ENCODE assay signal across 9 cellular contexts in genomic region chr1:150214099-150214756, GRCh38. TPM values are rescaled to one million over a fixed set of nuclear protein-coding genes. Genes with fewer than 3 reads are reported as not detected.
DNase-seq lines count a peak whose midpoint lies in the region; ATAC-seq, FAIRE-seq and TF ChIP-seq lines count a peak whose summit lies in the region.
"Not testable (repeated sequence)": the region's sequence is repeated elsewhere in the genome, so short reads cannot be mapped to it uniquely, and the experiment has no call there.
"Had no signal": no experiment of that assay in that cellular context is flagged by ENCODE, and none has a peak within 500 bp of the region (broad histone marks: within the 10 kb centered on the region; RNA-seq: fewer than 3 reads in every experiment).

No MANE protein-coding gene starts in this region.

- POLR2A ChIA-PET in A549 (lab: Yijun Ruan, JAX) = not testable (repeated sequence)
- POLR2A ChIA-PET in naive thymus-derived CD4-positive, alpha-beta T cell (lab: Charles Lee) = interaction anchor here (0.5 to 1.9 kb wide), 5 partner anchors 12 to 431 kb away, joined by 3 to 21 read pairs (median 4); partner anchors contain the start of gene ANP32E

- TF ChIP-seq POLR2A in A549 (IDR thresholded peaks at IDR 0.05; ENCODE audit: low read length) = not testable (repeated sequence)

- CTCF ChIA-PET in A549 (lab: Yijun Ruan, JAX) = interaction anchor here (1.2 to 2.3 kb wide), 2 partner anchors 27 to 106 kb away, joined by 3 to 9 read pairs; no protein-coding TSS in a partner anchor
- CTCF ChIA-PET in naive thymus-derived CD4-positive, alpha-beta T cell (lab: Charles Lee) = interaction anchor here (1.4 kb wide), 1 partner anchor 21 kb away, joined by 3 read pairs; no protein-coding TSS in a partner anchor

- H3K4me1 ChIP-seq in A549; duodenal mucosa (ENCODE audit: control insufficient read depth in 1 of 2, insufficient read depth in 2 of 2, low read length in 2 of 2); hepatocyte (ENCODE audit: insufficient read depth); naive thymus-derived CD4-positive, alpha-beta T cell (ENCODE audit: control insufficient read depth in 2 of 2, insufficient read depth in 2 of 2, low read length in 2 of 2); small intestine (ENCODE audit: control insufficient read depth in 2 of 2, insufficient read depth in 1 of 2, low read depth in 1 of 2, low read length in 1 of 2): not testable (repeated sequence)
- H3K4me1 ChIP-seq in SJSA1 (replicated peaks) = peaks cover 12% of the 10 kb centered on the region

- TF ChIP-seq CTCF in A549 (IDR thresholded peaks at IDR 0.05); hepatocyte (IDR thresholded peaks at IDR 0.05; ENCODE audit: poor library complexity): not testable (repeated sequence)

- not testable (repeated sequence) for H3K36me3 Mint-ChIP-seq in activated naive CD4-positive, alpha-beta T cell treated with anti-CD3 and anti-CD28 coated beads, Interleukin-2, amount 50 U/mL, for 72 hours; naive thymus-derived CD4-positive, alpha-beta T cell

- intact Hi-C loops in naive thymus-derived CD4-positive, alpha-beta T cell (cut with micrococcal nuclease) = loop anchor here in 1 of 2 donors (1.0 kb wide), 1 partner anchor 67 kb away; no protein-coding TSS in a partner anchor

- peak overlapping the region; percentile 75 to 95 (median 92) for H3K4me3 Mint-ChIP-seq in naive thymus-derived CD4-positive, alpha-beta T cell

- peak in 1 of 2 experiments; percentile 45; a peak in 4 of 6 replicates for ATAC-seq in A549
- peak in 1 of 2 donors; percentile 40 for ATAC-seq in activated naive CD4-positive, alpha-beta T cell treated with anti-CD3 and anti-CD28 coated beads, Interleukin-2, amount 50 U/mL, for 72 hours
- not testable (repeated sequence) for ATAC-seq in naive thymus-derived CD4-positive, alpha-beta T cell

- H3K36me3 ChIP-seq in H7 (replicated peaks; ENCODE audit: control insufficient read depth, insufficient read depth, low read length); SJSA1; duodenal mucosa (ENCODE audit: control insufficient read depth in 1 of 2, insufficient read depth in 2 of 2, low read length in 2 of 2); hepatocyte (replicated peaks; ENCODE audit: insufficient read depth, low read depth); naive thymus-derived CD4-positive, alpha-beta T cell (ENCODE audit: control insufficient read depth in 2 of 3, insufficient read depth in 3 of 3, low read length in 3 of 3); small intestine (ENCODE audit: control insufficient read depth in 2 of 2, insufficient read depth in 2 of 2, low read length in 2 of 2): not testable (repeated sequence)

- not testable (repeated sequence) for H3K9me3 Mint-ChIP-seq in activated naive CD4-positive, alpha-beta T cell treated with anti-CD3 and anti-CD28 coated beads, Interleukin-2, amount 50 U/mL, for 72 hours; naive thymus-derived CD4-positive, alpha-beta T cell

- not testable (repeated sequence) for TF ChIP-seq RAD21 in A549 (conservative IDR thresholded peaks at IDR 0.05 in 1 of 2, IDR thresholded peaks at IDR 0.05 in 1 of 2)

- H4K20me1 ChIP-seq in hepatocyte (ENCODE audit: insufficient read depth, poor library complexity, severe bottlenecking) = not testable (repeated sequence)

- H3K27ac ChIP-seq in A549 (peak overlapping the region; percentile 71 to 86), SJSA1 (peak overlapping the region; percentile 62), duodenal mucosa (ENCODE audit: low read depth, low read length) (peak overlapping the region; percentile 70), hepatocyte (peak overlapping the region; percentile 74), small intestine (ENCODE audit: low read depth in 1 of 2, low read length in 1 of 2) (peak overlapping the region; percentile 42 to 86)
- H3K27ac ChIP-seq in naive thymus-derived CD4-positive, alpha-beta T cell (ENCODE audit: low read depth, low read length) = peak overlapping the region; percentile 69

- DNase-seq in A549 (ENCODE audit: low read depth in 1 of 2, low spot score in 1 of 2); H7; SJSA1 (ENCODE audit: low read depth in 1 of 2, low spot score in 2 of 2); activated naive CD4-positive, alpha-beta T cell treated with anti-CD3 and anti-CD28 coated beads, Interleukin-2, amount 50 U/mL, for 72 hours (ENCODE audit: low spot score in 2 of 2); hepatocyte (ENCODE audit: low spot score); naive thymus-derived CD4-positive, alpha-beta T cell; small intestine: not testable (repeated sequence)

- FAIRE-seq in A549 (lab: Jason Lieb, UNC); small intestine (lab: Jason Lieb, UNC): not testable (repeated sequence)

- peak overlapping the region; percentile 35 to 66 for H3K9ac ChIP-seq in duodenal mucosa (ENCODE audit: low read depth in 1 of 2, low read length in 2 of 2)

- H3K4me3 ChIP-seq in A549 (peak overlapping the region; percentile 42), H7 (ENCODE audit: insufficient read depth, low read depth, low read length) (peak overlapping the region; percentile 41; the same call in 1 of the 2 replicates), SJSA1 (peak overlapping the region; percentile 24; the same call in 1 of the 2 replicates), duodenal mucosa (ENCODE audit: low read depth in 1 of 2, low read length in 2 of 2) (peak overlapping the region; percentile 71 to 85), hepatocyte (peak overlapping the region; percentile 59), small intestine (ENCODE audit: low read depth in 1 of 2, low read length in 2 of 2) (peak overlapping the region in 1 of 2 donors; percentile 40)
- peak overlapping the region; percentile 59 for H3K4me3 ChIP-seq in naive thymus-derived CD4-positive, alpha-beta T cell (ENCODE audit: low read length)

- H2AFZ ChIP-seq in hepatocyte = peak overlapping the region; percentile 82

- WGBS in A549 (ENCODE audit: missing lambda C conversion rate) = 84% methylated on average over 18 of the region's 18 CpGs
- 70% methylated on average over 14 of the region's 18 CpGs for WGBS in hepatocyte (ENCODE audit: low lambda C conversion rate, missing lambda C conversion rate)
- 73 to 83% (median 78%) methylated on average over 10 to 18 of the region's 18 CpGs for WGBS in small intestine, 3 donors

- peaks cover 5 to 19% (median 18%) of the 10 kb centered on the region in 7 donors for H3K4me1 Mint-ChIP-seq in naive thymus-derived CD4-positive, alpha-beta T cell

- peak overlapping the region; percentile 93 to 99 for H3K27ac Mint-ChIP-seq in activated naive CD4-positive, alpha-beta T cell treated with anti-CD3 and anti-CD28 coated beads, Interleukin-2, amount 50 U/mL, for 72 hours
- peak overlapping the region; percentile 84 to 98 (median 97) for H3K27ac Mint-ChIP-seq in naive thymus-derived CD4-positive, alpha-beta T cell

- TF ChIP-seq EP300 in A549 (IDR thresholded peaks at IDR 0.05) = not testable (repeated sequence)

- not testable (repeated sequence) for H3K9me2 ChIP-seq in hepatocyte (replicated peaks; ENCODE audit: insufficient read depth)

- not testable (repeated sequence) for H3K79me2 ChIP-seq in hepatocyte

- not testable (repeated sequence) for H3K27me3 ChIP-seq in H7 (ENCODE audit: control insufficient read depth, insufficient read depth, low read length); SJSA1 (replicated peaks); duodenal mucosa (ENCODE audit: control insufficient read depth in 1 of 2, insufficient read depth in 2 of 2, low read length in 2 of 2); hepatocyte; naive thymus-derived CD4-positive, alpha-beta T cell (ENCODE audit: control insufficient read depth in 2 of 2, insufficient read depth in 2 of 2, low read length in 2 of 2); small intestine (ENCODE audit: control insufficient read depth in 2 of 2, insufficient read depth in 2 of 2, low read length in 2 of 2)

- H3K9me3 ChIP-seq in A549; SJSA1 (replicated peaks); duodenal mucosa (ENCODE audit: control insufficient read depth in 1 of 2, low read length in 2 of 2); hepatocyte (ENCODE audit: low read depth); naive thymus-derived CD4-positive, alpha-beta T cell (ENCODE audit: control insufficient read depth in 2 of 3, low read length in 3 of 3); small intestine (ENCODE audit: control insufficient read depth, low read depth): not testable (repeated sequence)

- peak overlapping the region; percentile 77 for H3K4me2 ChIP-seq in A549
- peak overlapping the region; percentile 77 for H3K4me2 ChIP-seq in hepatocyte

- peaks cover 0 to 11% (median 0%) of the 10 kb centered on the region in 5 donors for H3K27me3 Mint-ChIP-seq in naive thymus-derived CD4-positive, alpha-beta T cell

RNA-seq across cellular contexts. Expression of gene ANP32E, which starts 21.7 kb away (rescaled TPM):
- 31.7 and 60.0 TPM in 2 replicates for polyA plus RNA-seq in A549 (2011; rRNA removed)
- polyA plus RNA-seq in A549 (2012; cell fraction: cytosol; rRNA removed) = 12.2 and 12.5 TPM in 2 replicates
- polyA plus RNA-seq in A549 (2012; cell fraction: nucleus; rRNA removed) = 2.2 and 5.2 TPM in 2 replicates
- 109 to 128 TPM (median 115 TPM) in 3 replicates for polyA plus RNA-seq in A549 (2017; fragmentation: RNase III; extraction: RNeasy Plus Mini Kit Qiagen cat#74134 plus additional on column Dnase treatment)
- polyA minus RNA-seq in A549 (2011; rRNA and poly(A)+ RNA removed) = 18.6 and 22.1 TPM in 2 replicates
- 83.8 and 102 TPM in 2 replicates for total RNA-seq in H7 (2014; rRNA removed; shearing (Covaris generic))
- total RNA-seq in SJSA1 (2014; rRNA removed; shearing (Covaris generic)) = 95.3 and 103 TPM in 2 replicates
- 100 to 1,000 TPM; 181 to 187 TPM for total RNA-seq in activated naive CD4-positive, alpha-beta T cell treated with anti-CD3 and anti-CD28 coated beads, Interleukin-2, amount 50 U/mL, for 72 hours
- 18.2 and 26.1 TPM in 2 replicates for total RNA-seq in hepatocyte
- 20.0 and 21.5 TPM in 2 replicates for polyA plus RNA-seq in hepatocyte
- total RNA-seq in naive thymus-derived CD4-positive, alpha-beta T cell = 100 to 1,000 TPM in 1 of 5 experiments, 10 to 100 TPM in 4; 35.6 to 156 (median 44.8) TPM
- 10 to 100 TPM; 41.4 to 56.4 TPM for polyA plus RNA-seq in naive thymus-derived CD4-positive, alpha-beta T cell
- 10 to 100 TPM; 13.2 to 45.1 (median 16.1) TPM for polyA plus RNA-seq in small intestine

RNA-seq across cellular contexts. Expression of gene CA14, which starts 43.3 kb away (rescaled TPM):
- polyA plus RNA-seq in A549 (2011; rRNA removed) (not detected in 2 replicates), A549 (2017; fragmentation: RNase III; extraction: RNeasy Plus Mini Kit Qiagen cat#74134 plus additional on column Dnase treatment) (not detected in 3 replicates), hepatocyte (6.0 and 7.3 TPM in 2 replicates), small intestine (under 1 TPM in 1 of 3 donors, not detected in 2; 0.16 TPM)
- not detected in 2 replicates for polyA plus RNA-seq in A549 (2012; cell fraction: cytosol; rRNA removed)
- not detected in 2 replicates for polyA plus RNA-seq in A549 (2012; cell fraction: nucleus; rRNA removed)
- polyA minus RNA-seq in A549 (2011; rRNA and poly(A)+ RNA removed) = not detected in 2 replicates
- total RNA-seq in H7 (2014; rRNA removed; shearing (Covaris generic)) = 75.4 and 87.5 TPM in 2 replicates
- total RNA-seq in SJSA1 (2014; rRNA removed; shearing (Covaris generic)) = not detected in 2 replicates
- total RNA-seq in activated naive CD4-positive, alpha-beta T cell treated with anti-CD3 and anti-CD28 coated beads, Interleukin-2, amount 50 U/mL, for 72 hours = not detected
- 2.4 and 4.6 TPM in 2 replicates for total RNA-seq in hepatocyte
- total RNA-seq in naive thymus-derived CD4-positive, alpha-beta T cell = not detected
- 1 to 10 TPM in 1 of 2 donors, under 1 TPM in 1; 0.35 to 1.7 TPM for polyA plus RNA-seq in naive thymus-derived CD4-positive, alpha-beta T cell
- total RNA-seq: A172 had no signal

RNA-seq across cellular contexts. Expression of gene APH1A, which starts 54.6 kb away (rescaled TPM):
- 118 and 119 TPM in 2 replicates for polyA plus RNA-seq in A549 (2011; rRNA removed)
- polyA plus RNA-seq in A549 (2012; cell fraction: cytosol; rRNA removed) = 113 and 155 TPM in 2 replicates
- polyA plus RNA-seq in A549 (2012; cell fraction: nucleus; rRNA removed) = 79.0 and 114 TPM in 2 replicates
- 99.4 to 111 TPM (median 109 TPM) in 3 replicates for polyA plus RNA-seq in A549 (2017; fragmentation: RNase III; extraction: RNeasy Plus Mini Kit Qiagen cat#74134 plus additional on column Dnase treatment)
- polyA minus RNA-seq in A549 (2011; rRNA and poly(A)+ RNA removed) = 121 and 133 TPM in 2 replicates
- 175 and 179 TPM in 2 replicates for total RNA-seq in H7 (2014; rRNA removed; shearing (Covaris generic))
- total RNA-seq in SJSA1 (2014; rRNA removed; shearing (Covaris generic)) = 113 and 122 TPM in 2 replicates
- total RNA-seq in activated naive CD4-positive, alpha-beta T cell treated with anti-CD3 and anti-CD28 coated beads, Interleukin-2, amount 50 U/mL, for 72 hours = 100 to 1,000 TPM; 103 to 116 TPM
- 145 and 148 TPM in 2 replicates for total RNA-seq in hepatocyte
- polyA plus RNA-seq in hepatocyte = 52.1 and 54.1 TPM in 2 replicates
- total RNA-seq in naive thymus-derived CD4-positive, alpha-beta T cell = 100 to 1,000 TPM; 112 to 143 (median 127) TPM
- polyA plus RNA-seq in naive thymus-derived CD4-positive, alpha-beta T cell = 10 to 100 TPM; 70.7 to 81.4 TPM
- 100 to 1,000 TPM in 1 of 3 donors, 10 to 100 TPM in 2; 89.2 to 206 (median 94.8) TPM for polyA plus RNA-seq in small intestine

RNA-seq across cellular contexts. Expression of gene C1orf54, which starts 58.4 kb away (rescaled TPM):
- 0.16 and 0.19 TPM in 2 replicates for polyA plus RNA-seq in A549 (2011; rRNA removed)
- 0.11 and 0.14 TPM in 2 replicates for polyA plus RNA-seq in A549 (2012; cell fraction: cytosol; rRNA removed)
- 0.06 and 0.10 TPM in 2 replicates for polyA plus RNA-seq in A549 (2012; cell fraction: nucleus; rRNA removed)
- 0.12 to 0.21 TPM (median 0.12 TPM) in 3 replicates for polyA plus RNA-seq in A549 (2017; fragmentation: RNase III; extraction: RNeasy Plus Mini Kit Qiagen cat#74134 plus additional on column Dnase treatment)
- polyA minus RNA-seq in A549 (2011; rRNA and poly(A)+ RNA removed) = not detected in 2 replicates
- total RNA-seq in H7 (2014; rRNA removed; shearing (Covaris generic)) = 5.0 and 15.6 TPM in 2 replicates
- total RNA-seq in SJSA1 (2014; rRNA removed; shearing (Covaris generic)) = 0.21 TPM in 1 of 2 replicates, not detected in the other
- total RNA-seq in activated naive CD4-positive, alpha-beta T cell treated with anti-CD3 and anti-CD28 coated beads, Interleukin-2, amount 50 U/mL, for 72 hours = 1 to 10 TPM in 1 of 2 donors, under 1 TPM in 1; 0.72 to 2.2 TPM
- 11.3 and 15.4 TPM in 2 replicates for total RNA-seq in hepatocyte
- polyA plus RNA-seq in hepatocyte = 7.2 and 16.5 TPM in 2 replicates
- total RNA-seq in naive thymus-derived CD4-positive, alpha-beta T cell = 1 to 10 TPM; 1.5 to 7.8 (median 4.3) TPM
- 1 to 10 TPM; 2.7 to 5.6 TPM for polyA plus RNA-seq in naive thymus-derived CD4-positive, alpha-beta T cell
- polyA plus RNA-seq in small intestine = 10 to 100 TPM in 1 of 3 donors, 1 to 10 TPM in 2; 3.8 to 10.3 (median 8.1) TPM
- total RNA-seq: A172 had no signal

Comparison
In these comparisons a context has a peak if more than half of its experiments do, and no peak if none do; other contexts are left out.
1. RNA of gene CA14, which starts 43.3 kb away (total RNA-seq): 75.4 to 87.5 TPM in H7; 2.4 to 4.6 TPM in hepatocyte, not detected in SJSA1, not detected in activated naive CD4-positive, alpha-beta T cell treated with anti-CD3 and anti-CD28 coated beads, Interleukin-2, amount 50 U/mL, for 72 hours and not detected in naive thymus-derived CD4-positive, alpha-beta T cell; every median in the first group is over 10 times any median in the second.
2. Peak in every context shown above with its lines, with median percentiles within 50 percentile points of each other: H3K27ac ChIP-seq.